In genomic region chr2:236718207-236718992, GRCh38 we compare ENCODE assay signal across 17 cellular contexts.
DNase-seq lines count a peak whose midpoint lies in the region; ATAC-seq and TF ChIP-seq lines count a peak whose summit lies in the region.
"Had no signal": no experiment of that assay in that cellular context is flagged by ENCODE, and none has a peak within 500 bp of the region (broad histone marks: within the 10 kb centered on the region; RNA-seq: fewer than 3 reads in every experiment).

No MANE protein-coding gene starts in this region.

- no peak for ATAC-seq in GM21360 (IDR thresholded peaks at IDR 0.05; ENCODE audit: unreplicated experiment)
- ATAC-seq in GM18517 (IDR thresholded peaks at IDR 0.05; ENCODE audit: unreplicated experiment): no peak
- no peak for ATAC-seq in HG03521 (IDR thresholded peaks at IDR 0.05; ENCODE audit: unreplicated experiment)
- ATAC-seq in HG03460 (IDR thresholded peaks at IDR 0.05; ENCODE audit: unreplicated experiment): no peak
- ATAC-seq: activated T-helper 17 cell treated with anti-CD3 and anti-CD28 coated beads, Interleukin-2, amount 50 U/mL, for 72 hours; gastroesophageal sphincter; naive thymus-derived CD8-positive, alpha-beta T cell had no signal

- H3K4me1 Mint-ChIP-seq in mesothelial cell of epicardium: peaks cover 70% of the 10 kb centered on the region
- H3K4me1 Mint-ChIP-seq: activated T-helper 17 cell treated with anti-CD3 and anti-CD28 coated beads, Interleukin-2, amount 50 U/mL, for 72 hours had no signal

- DNase-seq in ACHN (peak; percentile 20), NCI-H524 treated with DMSO at 0.1 percent for 48 hours (lab: John Stamatoyannopoulos, UW) (peak; percentile 33), astrocyte of the spinal cord (ENCODE audit: low read depth, low spot score) (peak; percentile 40), mesothelial cell of epicardium (ENCODE audit: low spot score in 2 of 2, unreplicated experiment in 2 of 2) (no peak)
- DNase-seq: activated CD8-positive, alpha-beta memory T cell treated with anti-CD3 and anti-CD28 coated beads for 24 hours; naive thymus-derived CD8-positive, alpha-beta T cell; NCI-H146; T-helper 1 cell had no signal

- in situ Hi-C loops in ACHN (cut with HindIII; ENCODE audit: low pct_ligation_motif_present, low pct_unique_long_range_greater_than_20kb, low sequenced_read_pairs): no loop called here
- in situ Hi-C loops in astrocyte of the spinal cord (cut with HindIII; ENCODE audit: low sequenced_read_pairs): no loop called here

- no peaks in the 10 kb centered on the region for H3K9me3 Mint-ChIP-seq in mesothelial cell of epicardium
- H3K9me3 Mint-ChIP-seq: activated T-helper 17 cell treated with anti-CD3 and anti-CD28 coated beads, Interleukin-2, amount 50 U/mL, for 72 hours; naive thymus-derived CD8-positive, alpha-beta T cell; stimulated activated naive CD8-positive, alpha-beta T cell treated with anti-CD3 and anti-CD28 coated beads, Interleukin-15, Interleukin-2, amounts not matched to agents 100 ng/mL and 50 ng/mL, for 24 hours had no signal

- peak overlapping the region; percentile 86 for H3K27ac Mint-ChIP-seq in mesothelial cell of epicardium
- H3K27ac Mint-ChIP-seq: activated T-helper 17 cell treated with anti-CD3 and anti-CD28 coated beads, Interleukin-2, amount 50 U/mL, for 72 hours; naive thymus-derived CD8-positive, alpha-beta T cell; stimulated activated naive CD8-positive, alpha-beta T cell treated with anti-CD3 and anti-CD28 coated beads, Interleukin-15, Interleukin-2, amounts not matched to agents 100 ng/mL and 50 ng/mL, for 24 hours had no signal

- H3K4me3 ChIP-seq in astrocyte of the spinal cord (ENCODE audit: low read depth, low read length): no peak overlapping the region
- H3K4me3 ChIP-seq: gastroesophageal sphincter, HAP-1, lung had no signal

- no peak for TF ChIP-seq CTCF in astrocyte of the spinal cord (IDR thresholded peaks at IDR 0.05; ENCODE audit: low read depth, low read length)
- no peak for TF ChIP-seq CTCF in mesothelial cell of epicardium (IDR thresholded peaks at IDR 0.05; ENCODE audit: unreplicated experiment)

- no peak overlapping the region for H3K4me3 Mint-ChIP-seq in mesothelial cell of epicardium
- H3K4me3 Mint-ChIP-seq: activated T-helper 17 cell treated with anti-CD3 and anti-CD28 coated beads, Interleukin-2, amount 50 U/mL, for 72 hours; naive thymus-derived CD8-positive, alpha-beta T cell; stimulated activated naive CD8-positive, alpha-beta T cell treated with anti-CD3 and anti-CD28 coated beads, Interleukin-15, Interleukin-2, amounts not matched to agents 100 ng/mL and 50 ng/mL, for 24 hours had no signal

- H3K36me3 Mint-ChIP-seq in mesothelial cell of epicardium: no peaks in the 10 kb centered on the region
- H3K36me3 Mint-ChIP-seq: naive thymus-derived CD8-positive, alpha-beta T cell had no signal

- H3K27me3 Mint-ChIP-seq in mesothelial cell of epicardium (ENCODE audit: low read depth): no peaks in the 10 kb centered on the region

Comparison
In these comparisons a context has a peak if more than half of its experiments do, and no peak if none do; other contexts are left out.
1. DNase-seq: peak in ACHN (single experiment), NCI-H524 treated with DMSO at 0.1 percent for 48 hours (single experiment) and astrocyte of the spinal cord (single experiment); none in mesothelial cell of epicardium (0 of 2).